ENCODE assay signal across 10 cellular contexts in genomic region chr9:121466142-121466541, GRCh38. TPM values are rescaled to one million over a fixed set of nuclear protein-coding genes. Genes with fewer than 3 reads are reported as not detected.
"Had no signal": no experiment of that assay in that cellular context is flagged by ENCODE, and none has a peak within 500 bp of the region (broad histone marks: within the 10 kb centered on the region; RNA-seq: fewer than 3 reads in every experiment).

No MANE protein-coding gene starts in this region.

- H3K27ac ChIP-seq: GM23248 had no signal

- H3K4me3 ChIP-seq: GM23248, GM23338, HAP-1 had no signal

- DNase-seq: GM23248, GOT3, H7, H9, HCEC 1CT, HFFc6 had no signal

- H3K9me3 Mint-ChIP-seq: GM23338, H9, HFFc6 had no signal

- H3K4me1 ChIP-seq: HAP-1 had no signal

- H3K4me3 Mint-ChIP-seq: GM23338, H9, HFFc6 had no signal

- H3K36me3 ChIP-seq: HAP-1 had no signal

- ATAC-seq: GM23338, HCT116 had no signal

- H3K27ac Mint-ChIP-seq: GM23338, H9, HFFc6 had no signal

- H3K9me3 ChIP-seq: HAP-1 had no signal

RNA-seq across cellular contexts. Expression of gene GGTA1, which starts 33.5 kb away (rescaled TPM):
- total RNA-seq: GM23248, GM23338, H1, H7, H9, HFFc6 had no signal
